In genomic region chr3:139537795-139538538, GRCh38 we compare ENCODE assay signal across 14 cellular contexts. TPM values are rescaled to one million over a fixed set of nuclear protein-coding genes. Genes with fewer than 3 reads are reported as not detected.
A peak's percentile ranks its signal among the peaks of the same experiment; 100 is the strongest.
DNase-seq lines count a peak whose midpoint lies in the region; ATAC-seq and TF ChIP-seq lines count a peak whose summit lies in the region.
"Had no signal": no experiment of that assay in that cellular context is flagged by ENCODE, and none has a peak within 500 bp of the region (broad histone marks: within the 10 kb centered on the region; RNA-seq: fewer than 3 reads in every experiment).

No MANE protein-coding gene starts in this region.

- H3K27ac ChIP-seq in caudate nucleus (ENCODE audit: low read depth, low read length), result peak overlapping the region; percentile 74
- peak overlapping the region in 1 of 3 donors; percentile 80 for H3K27ac ChIP-seq in right lobe of liver
- peak overlapping the region; percentile 64 to 67 for H3K27ac ChIP-seq in thoracic aorta
- no peak overlapping the region for H3K27ac ChIP-seq in gastrocnemius medialis

- H3K27me3 ChIP-seq in right lobe of liver (no peaks in the 10 kb centered on the region), thoracic aorta (replicated peaks; ENCODE audit: insufficient read depth) (no peaks in the 10 kb centered on the region), gastrocnemius medialis (no peaks in the 10 kb centered on the region)

- in situ Hi-C loops in gastrocnemius medialis (cut with MboI; ENCODE audit: low sequenced_read_pairs in 4 of 4), result no loop called here

- H3K9me3 ChIP-seq in right lobe of liver, result no peaks in the 10 kb centered on the region
- no peaks in the 10 kb centered on the region for H3K9me3 ChIP-seq in thoracic aorta
- H3K9me3 ChIP-seq in gastrocnemius medialis, result no peaks in the 10 kb centered on the region
- H3K9me3 ChIP-seq: SK-N-SH had no signal

- H3K27me3 Mint-ChIP-seq in activated T-cell treated with anti-CD3 and anti-CD28 coated beads, Interleukin-2, amount 50 U/mL, for 72 hours (ENCODE audit: low read depth), result peaks cover 63% of the 10 kb centered on the region

- DNase-seq in activated T-cell treated with anti-CD3 and anti-CD28 coated beads, Interleukin-2, amount 50 U/mL, for 72 hours, result peak; percentile 11 to 18
- DNase-seq in activated T-cell treated with anti-CD3 and anti-CD28 coated beads for 4 hours, result no peak
- DNase-seq in caudate nucleus (lab: John Stamatoyannopoulos, UW), result no peak
- no peak for DNase-seq in right lobe of liver
- DNase-seq in thoracic aorta (ENCODE audit: low spot score), result no peak
- DNase-seq in NCI-H2029 (lab: John Stamatoyannopoulos, UW), result no peak
- no peak for DNase-seq in gastrocnemius medialis
- DNase-seq: activated naive CD8-positive, alpha-beta T cell treated with anti-CD3 and anti-CD28 coated beads, Interleukin-2, amount 10 ng/mL, durations not matched to agents 7 days and 5 days; dermis blood vessel endothelial cell; GDM1; naive thymus-derived CD8-positive, alpha-beta T cell; small intestine had no signal

- H3K9me3 Mint-ChIP-seq in activated T-cell treated with anti-CD3 and anti-CD28 coated beads, Interleukin-2, amount 50 U/mL, for 72 hours, result no peaks in the 10 kb centered on the region
- H3K9me3 Mint-ChIP-seq: activated naive CD8-positive, alpha-beta T cell treated with anti-CD3 and anti-CD28 coated beads, Interleukin-2, amount 10 ng/mL, durations not matched to agents 7 days and 5 days; naive thymus-derived CD8-positive, alpha-beta T cell had no signal

- H3K4me3 ChIP-seq in right lobe of liver (peak overlapping the region in 2 of 3 donors; percentile 61 to 67), thoracic aorta (no peak overlapping the region), gastrocnemius medialis (no peak overlapping the region)

- TF ChIP-seq POLR2A in right lobe of liver (IDR thresholded peaks at IDR 0.05) (no peak), gastrocnemius medialis (IDR thresholded peaks at IDR 0.05) (no peak)

- intact Hi-C loops in right lobe of liver (cut with DNase I), result no loop called here
- intact Hi-C loops in gastrocnemius medialis (cut with DNase I; ENCODE audit: low total_unique reads), result no loop called here

- ATAC-seq in activated T-cell treated with anti-CD3 and anti-CD28 coated beads, Interleukin-2, amount 50 U/mL, for 72 hours (replicated peaks in 1 of 2), result peak; percentile 40 to 61
- ATAC-seq in right lobe of liver (no peak), thoracic aorta (ENCODE audit: insufficient number of reproducible peaks, low FRiP score, low read depth) (no peak), gastrocnemius medialis (no peak), HG03045 (IDR thresholded peaks at IDR 0.05; ENCODE audit: unreplicated experiment) (no peak)
- ATAC-seq: naive thymus-derived CD8-positive, alpha-beta T cell had no signal

- H3K4me3 Mint-ChIP-seq in activated T-cell treated with anti-CD3 and anti-CD28 coated beads, Interleukin-2, amount 50 U/mL, for 72 hours, result no peak overlapping the region

- no peaks in the 10 kb centered on the region for H3K36me3 Mint-ChIP-seq in activated T-cell treated with anti-CD3 and anti-CD28 coated beads, Interleukin-2, amount 50 U/mL, for 72 hours (ENCODE audit: insufficient read depth in 2 of 2)
- H3K36me3 Mint-ChIP-seq: activated naive CD8-positive, alpha-beta T cell treated with anti-CD3 and anti-CD28 coated beads, Interleukin-2, amount 10 ng/mL, durations not matched to agents 7 days and 5 days had no signal

- H3K36me3 ChIP-seq in right lobe of liver, result no peaks in the 10 kb centered on the region
- H3K36me3 ChIP-seq in thoracic aorta, result no peaks in the 10 kb centered on the region
- H3K36me3 ChIP-seq in gastrocnemius medialis, result no peaks in the 10 kb centered on the region

- peaks cover 22% of the 10 kb centered on the region for H3K4me1 Mint-ChIP-seq in activated T-cell treated with anti-CD3 and anti-CD28 coated beads, Interleukin-2, amount 50 U/mL, for 72 hours (ENCODE audit: low read depth)

- no peak overlapping the region for H3K27ac Mint-ChIP-seq in activated T-cell treated with anti-CD3 and anti-CD28 coated beads, Interleukin-2, amount 50 U/mL, for 72 hours
- H3K27ac Mint-ChIP-seq: activated naive CD8-positive, alpha-beta T cell treated with anti-CD3 and anti-CD28 coated beads, Interleukin-2, amount 10 ng/mL, durations not matched to agents 7 days and 5 days; naive thymus-derived CD8-positive, alpha-beta T cell had no signal

- H3K4me1 ChIP-seq in right lobe of liver (peaks cover 0 to 26% (median 13%) of the 10 kb centered on the region in 4 donors), thoracic aorta (ENCODE audit: control insufficient read depth in 1 of 2, low read depth in 2 of 2) (peaks cover 31 to 77% of the 10 kb centered on the region in 2 donors), gastrocnemius medialis (peaks cover 8 to 11% of the 10 kb centered on the region in 2 donors)

- 79% methylated on average over 3 of the region's 3 CpGs for WGBS in right lobe of liver (ENCODE audit: insufficient coverage, low coverage, low lambda C conversion rate, missing lambda C conversion rate)

- TF ChIP-seq CTCF in right lobe of liver (IDR thresholded peaks at IDR 0.05), result no peak
- TF ChIP-seq CTCF in thoracic aorta (IDR thresholded peaks at IDR 0.05), result no peak
- no peak for TF ChIP-seq CTCF in gastrocnemius medialis (IDR thresholded peaks at IDR 0.05 in 4 of 5, conservative IDR thresholded peaks at IDR 0.05 in 1 of 5)

RNA-seq across cellular contexts. Expression of gene RBP1, which starts 1.6 kb away (rescaled TPM):
- total RNA-seq in activated T-cell treated with anti-CD3 and anti-CD28 coated beads, Interleukin-2, amount 50 U/mL, for 72 hours, result not detected
- total RNA-seq in right lobe of liver, result 10 to 100 TPM; 24.1 to 53.1 (median 37.9) TPM
- total RNA-seq in thoracic aorta, result 1 to 10 TPM; 4.1 to 7.2 TPM
- 1 to 10 TPM in 3 of 4 donors, not detected in 1; 3.7 to 6.8 (median 3.9) TPM for total RNA-seq in gastrocnemius medialis
- total RNA-seq: activated naive CD8-positive, alpha-beta T cell treated with anti-CD3 and anti-CD28 coated beads, Interleukin-2, amount 10 ng/mL, durations not matched to agents 7 days and 5 days; naive thymus-derived CD8-positive, alpha-beta T cell had no signal

Comparison
In these comparisons a context has a peak if more than half of its experiments do, and no peak if none do; other contexts are left out.
1. DNase-seq: peak in activated T-cell treated with anti-CD3 and anti-CD28 coated beads, Interleukin-2, amount 50 U/mL, for 72 hours (2 of 2); none in activated T-cell treated with anti-CD3 and anti-CD28 coated beads for 4 hours (single experiment), caudate nucleus (0 of 61), right lobe of liver (0 of 3), thoracic aorta (single experiment), NCI-H2029 (single experiment) and gastrocnemius medialis (0 of 2).
2. ATAC-seq: peak in activated T-cell treated with anti-CD3 and anti-CD28 coated beads, Interleukin-2, amount 50 U/mL, for 72 hours (2 of 2); none in right lobe of liver (0 of 4), thoracic aorta (single experiment), gastrocnemius medialis (0 of 2) and HG03045 (single experiment).
3. H3K27ac ChIP-seq: peak in caudate nucleus (single experiment) and thoracic aorta (2 of 2); none in gastrocnemius medialis (0 of 4).
4. H3K4me3 ChIP-seq: peak in right lobe of liver (2 of 3); none in thoracic aorta (single experiment) and gastrocnemius medialis (0 of 4).